ENCODE assay signal across 8 cellular contexts in the genomic region with DNA sequence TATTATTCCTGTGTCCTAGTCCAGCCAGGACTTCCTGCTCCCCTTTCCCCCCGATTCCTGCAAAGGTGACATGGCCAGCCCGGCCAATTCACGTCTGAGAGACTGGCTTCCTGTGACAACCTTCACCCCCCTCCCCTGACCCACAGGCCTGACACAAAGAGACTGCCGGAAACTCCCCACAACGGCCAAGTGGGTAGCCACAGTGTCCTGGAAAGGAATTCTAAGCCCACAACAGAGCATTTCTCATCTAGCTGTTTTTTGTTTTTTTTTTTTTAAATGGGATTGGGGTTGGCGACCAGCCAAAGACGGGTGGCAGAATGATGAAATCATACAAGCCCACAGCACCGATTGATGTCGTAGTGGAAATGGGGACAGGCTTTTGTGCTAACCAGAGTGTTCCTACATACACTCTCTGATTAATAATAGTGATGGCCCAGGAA. TPM values are rescaled to one million over a fixed set of nuclear protein-coding genes. Genes with fewer than 3 reads are reported as not detected.
A peak's percentile ranks its signal among the peaks of the same experiment; 100 is the strongest.
DNase-seq lines count a peak whose midpoint lies in the region; ATAC-seq and TF ChIP-seq lines count a peak whose summit lies in the region.

No MANE protein-coding gene starts in this region.

- TF ChIP-seq CTCF in AG10803 (conservative IDR thresholded peaks at IDR 0.05; ENCODE audit: low read length): no peak

- peak overlapping the region; percentile 34 for H3K4me3 ChIP-seq in AG10803 (ENCODE audit: low read length)
- peak overlapping the region; percentile 22 for H3K4me3 ChIP-seq in Jurkat, Clone E6-1 (ENCODE audit: low read length)

- peak; percentile 93 for DNase-seq in AG10803 (ENCODE audit: low read depth)
- peak; percentile 87 for DNase-seq in Jurkat, Clone E6-1 (ENCODE audit: low read depth, low spot score)
- peak; percentile 15 for DNase-seq in activated T-helper 1 cell treated with Interleukin-2 at 50 U/mL for 16 hours (ENCODE audit: low read depth)
- peak; percentile 77 for DNase-seq in glomerular endothelial cell (ENCODE audit: extremely low read depth, low read depth, low spot score)
- DNase-seq in pons (ENCODE audit: low spot score): peak; percentile 25
- no peak for DNase-seq in HuH-7.5 (ENCODE audit: low spot score)
- no peak for DNase-seq in NCI-H146 (lab: John Stamatoyannopoulos, UW)

- ATAC-seq in GM21367 (IDR thresholded peaks at IDR 0.05; ENCODE audit: unreplicated experiment): no peak

RNA-seq across cellular contexts. Expression of a gene that starts 2.8 kb away (rescaled TPM):
- polyA plus RNA-seq in Jurkat, Clone E6-1 (2012; ENCODE audit: insufficient read depth, insufficient read length): 2.3 TPM
- 19.4 and 82.8 TPM in 2 replicates for total RNA-seq in glomerular endothelial cell

RNA-seq across cellular contexts. Expression of a gene that starts 23.0 kb away (rescaled TPM):
- polyA plus RNA-seq in Jurkat, Clone E6-1 (2012; ENCODE audit: insufficient read depth, insufficient read length): not detected
- 0.29 and 0.58 TPM in 2 replicates for total RNA-seq in glomerular endothelial cell

RNA-seq across cellular contexts. Expression of a gene that starts 39.9 kb away (rescaled TPM):
- polyA plus RNA-seq in Jurkat, Clone E6-1 (2012; ENCODE audit: insufficient read depth, insufficient read length): not detected
- not detected in 2 replicates for total RNA-seq in glomerular endothelial cell

Comparison
In these comparisons a context has a peak if more than half of its experiments do, and no peak if none do; other contexts are left out.
1. DNase-seq: peak in AG10803 (single experiment), Jurkat, Clone E6-1 (single experiment), activated T-helper 1 cell treated with Interleukin-2 at 50 U/mL for 16 hours (single experiment), glomerular endothelial cell (single experiment) and pons (single experiment); none in HuH-7.5 (single experiment) and NCI-H146 (single experiment).